1 cellular context compared by ENCODE assay signal in genomic region chr16:70253291-70254094, GRCh38.
A peak's percentile ranks its signal among the peaks of the same experiment; 100 is the strongest.
TF ChIP-seq lines count a peak whose summit lies in the region.

No MANE protein-coding gene starts in this region.

TF ChIP-seq in HepG2, 621 proteins besides CTCF, POLR2A, EP300 and RAD21 (continues in another document):
- TF ChIP-seq PRDM4 (CRISPR knock-in tag; IDR thresholded peaks at IDR 0.05; ENCODE audit: borderline replicate concordance) (no peak), BRD4 (CRISPR knock-in tag; IDR thresholded peaks at IDR 0.05) (no peak), ZNF17 (CRISPR knock-in tag; IDR thresholded peaks at IDR 0.05) (no peak), MXI1 (IDR thresholded peaks at IDR 0.05; ENCODE audit: borderline replicate concordance, low read depth, low read length) (no peak), ASH2L (IDR thresholded peaks at IDR 0.05; ENCODE audit: insufficient read length, low read depth, low read length) (no peak), AGO2 (optimal IDR thresholded peaks at IDR 0.05; ENCODE audit: low read depth, low read length) (peak; percentile 86), WIZ (CRISPR knock-in tag; IDR thresholded peaks at IDR 0.05) (no peak), MEF2D (CRISPR knock-in tag; IDR thresholded peaks at IDR 0.05) (0 out of 2 replicates have a peak, but pooled peaks have one; percentile 24), ZNF83 (CRISPR knock-in tag; IDR thresholded peaks at IDR 0.05; ENCODE audit: borderline replicate concordance) (no peak), ZUFSP (CRISPR knock-in tag; IDR thresholded peaks at IDR 0.05; ENCODE audit: borderline replicate concordance) (no peak), MTA3 (CRISPR knock-in tag; IDR thresholded peaks at IDR 0.05) (no peak), FOXK1 (CRISPR knock-in tag; IDR thresholded peaks at IDR 0.05; ENCODE audit: borderline replicate concordance, low read depth) (no peak), ZFP41 (CRISPR knock-in tag; IDR thresholded peaks at IDR 0.05; ENCODE audit: borderline replicate concordance) (no peak), ZNF264 (CRISPR knock-in tag; IDR thresholded peaks at IDR 0.05) (no peak), ZNF574 (CRISPR knock-in tag; IDR thresholded peaks at IDR 0.05) (peak; percentile 47; the same call in 1 of the 2 replicates), JARID2 (CRISPR knock-in tag; IDR thresholded peaks at IDR 0.05; ENCODE audit: insufficient replicate concordance) (no peak), U2AF1 (optimal IDR thresholded peaks at IDR 0.05; ENCODE audit: low read depth, low read length) (no peak), HES4 (CRISPR knock-in tag; IDR thresholded peaks at IDR 0.05; ENCODE audit: borderline replicate concordance) (peak; percentile 23; the same call in 1 of the 2 replicates), ZNF891 (CRISPR knock-in tag; IDR thresholded peaks at IDR 0.05) (no peak), ZNF616 (CRISPR knock-in tag; IDR thresholded peaks at IDR 0.05; ENCODE audit: low read depth) (no peak), RBFOX2 (IDR thresholded peaks at IDR 0.05; ENCODE audit: low read depth, low read length) (peak; percentile 40; the same call in 1 of the 2 replicates), XRCC5 (optimal IDR thresholded peaks at IDR 0.05; ENCODE audit: low read length) (peak; percentile 86), HDAC1 (CRISPR knock-in tag; IDR thresholded peaks at IDR 0.05) (no peak), CREM (IDR thresholded peaks at IDR 0.05) (no peak), CREM (CRISPR knock-in tag; IDR thresholded peaks at IDR 0.05) (no peak), MXD1 (CRISPR knock-in tag; IDR thresholded peaks at IDR 0.05) (no peak), ZMYM2 (CRISPR knock-in tag; IDR thresholded peaks at IDR 0.05) (no peak), ZNF646 (CRISPR knock-in tag; IDR thresholded peaks at IDR 0.05) (no peak), DMTF1 (CRISPR knock-in tag; IDR thresholded peaks at IDR 0.05) (no peak), ZNF737 (CRISPR knock-in tag; IDR thresholded peaks at IDR 0.05; ENCODE audit: borderline replicate concordance) (no peak), NR1H2 (CRISPR knock-in tag; IDR thresholded peaks at IDR 0.05; ENCODE audit: borderline replicate concordance, low read depth) (no peak), REPIN1 (CRISPR knock-in tag; IDR thresholded peaks at IDR 0.05; ENCODE audit: borderline replicate concordance, low read depth) (no peak), ZNF580 (CRISPR knock-in tag; IDR thresholded peaks at IDR 0.05; ENCODE audit: borderline replicate concordance, low read depth) (0 out of 2 replicates have a peak, but pooled peaks have one; percentile 22), ZEB1 (IDR thresholded peaks at IDR 0.05; ENCODE audit: insufficient replicate concordance, low read depth) (no peak), FOSL2 (CRISPR knock-in tag; IDR thresholded peaks at IDR 0.05) (0 out of 2 replicates have a peak, but pooled peaks have one; percentile 5), MIER2 (CRISPR knock-in tag; IDR thresholded peaks at IDR 0.05) (no peak), KDM6A (CRISPR knock-in tag; IDR thresholded peaks at IDR 0.05; ENCODE audit: low read depth) (no peak), ZNF232 (CRISPR knock-in tag; IDR thresholded peaks at IDR 0.05; ENCODE audit: borderline replicate concordance) (no peak), IKZF4 (CRISPR knock-in tag; IDR thresholded peaks at IDR 0.05; ENCODE audit: borderline replicate concordance, low read depth, not compliant biosample characterization) (no peak), ZNF354B (CRISPR knock-in tag; IDR thresholded peaks at IDR 0.05) (no peak), SRF (IDR thresholded peaks at IDR 0.05; ENCODE audit: low read depth, low read length) (no peak), GFI1 (CRISPR knock-in tag; IDR thresholded peaks at IDR 0.05; ENCODE audit: borderline replicate concordance) (no peak), ZNF18 (CRISPR knock-in tag; IDR thresholded peaks at IDR 0.05; ENCODE audit: insufficient replicate concordance) (no peak), ZNF589 (CRISPR knock-in tag; conservative IDR thresholded peaks at IDR 0.05) (no peak), MAFG (CRISPR knock-in tag; IDR thresholded peaks at IDR 0.05) (no peak), FOXJ3 (CRISPR knock-in tag; IDR thresholded peaks at IDR 0.05; ENCODE audit: borderline replicate concordance) (no peak), ISX (CRISPR knock-in tag; conservative IDR thresholded peaks at IDR 0.05) (no peak), STAG1 (CRISPR knock-in tag; IDR thresholded peaks at IDR 0.05) (peak; percentile 16; the same call in 1 of the 2 replicates)
